In genomic region chr3:197714251-197714650, GRCh38 we compare ENCODE assay signal across 1 cellular context.
TF ChIP-seq lines count a peak whose summit lies in the region.

No MANE protein-coding gene starts in this region.

TF ChIP-seq in A549, 52 proteins besides CTCF, POLR2A, EP300 and RAD21 (continued from another document):
- TF ChIP-seq NR3C1 (IDR thresholded peaks at IDR 0.05) = no peak
- TF ChIP-seq ESRRA (IDR thresholded peaks at IDR 0.05; ENCODE audit: borderline replicate concordance, low read length) = no peak
- no peak for TF ChIP-seq HDAC2 (IDR thresholded peaks at IDR 0.05)
TF ChIP-seq in A549: peak in this region for 0.
